In the genomic region with DNA sequence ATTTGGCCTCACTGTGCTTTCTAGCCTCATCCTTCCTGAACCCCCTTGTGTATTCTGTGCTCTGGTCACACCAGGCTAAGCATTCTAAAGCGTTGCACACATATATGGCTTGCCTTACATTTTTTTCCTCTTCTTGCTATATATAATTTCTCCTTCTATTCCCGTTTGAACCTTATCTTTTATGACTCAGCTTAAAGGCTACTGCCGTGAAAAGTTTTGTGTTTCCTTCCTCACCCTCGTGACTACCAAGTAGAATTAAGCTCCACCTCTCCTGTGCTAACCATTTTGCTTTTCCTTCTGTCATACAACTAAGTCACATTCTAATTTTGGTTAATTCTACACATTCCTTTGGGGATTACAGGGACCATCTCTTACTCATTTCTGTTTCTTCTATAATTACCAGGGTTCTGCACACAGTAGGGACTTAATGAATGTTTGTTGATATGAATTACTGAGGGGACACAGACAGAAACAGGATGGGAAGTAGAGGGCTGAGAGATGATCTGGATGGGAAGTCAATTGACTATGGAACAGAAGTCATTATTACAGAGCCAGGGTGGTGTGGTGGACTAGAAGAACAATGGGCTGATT, we compare ENCODE assay signal across 19 cellular contexts.
DNase-seq lines count a peak whose midpoint lies in the region; ATAC-seq and TF ChIP-seq lines count a peak whose summit lies in the region.
"Had no signal": no experiment of that assay in that cellular context is flagged by ENCODE, and none has a peak within 500 bp of the region (broad histone marks: within the 10 kb centered on the region; RNA-seq: fewer than 3 reads in every experiment).

No MANE protein-coding gene starts in this region.

- H3K4me3 ChIP-seq in fibroblast of the aortic adventitia (ENCODE audit: low read depth, low read length) = no peak overlapping the region
- H3K4me3 ChIP-seq: esophagus muscularis mucosa, left ventricle myocardium inferior, right lobe of liver, tibial artery had no signal

- intact Hi-C loops in activated T-helper 1 cell treated with anti-CD3 and anti-CD28 coated beads, Interleukin-12 subunit alpha, Interleukin-12 subunit beta, Interleukin-2, Interleukin-4 antibody, amounts not matched to agents 30 ng/mL and 10 ng/mL and 1 ng/mL, durations not matched to agents 14 hours and 24 hours and 36 hours (cut with micrococcal nuclease) = no loop called here

- no peak for DNase-seq in stimulated activated naive CD8-positive, alpha-beta T cell treated with anti-CD3 and anti-CD28 coated beads, Interleukin-15, amount 100 ng/mL, for 72 hours
- DNase-seq in activated T-helper 1 cell treated with anti-CD3 and anti-CD28 coated beads, Interleukin-12 subunit alpha, Interleukin-12 subunit beta, Interleukin-2, Interleukin-4 antibody, amounts not matched to agents 30 ng/mL and 10 ng/mL and 1 ng/mL, durations not matched to agents 14 hours and 24 hours and 36 hours (ENCODE audit: low spot score) = no peak
- DNase-seq in fibroblast of the aortic adventitia (ENCODE audit: low read depth) (peak; percentile 42), NCI-H146 treated with DMSO at 0.1 percent for 48 hours (lab: John Stamatoyannopoulos, UW; ENCODE audit: unreplicated experiment) (no peak), putamen (ENCODE audit: low spot score) (no peak), hepatic stellate cell (ENCODE audit: low spot score) (no peak), KG1 (lab: John Stamatoyannopoulos, UW) (no peak)
- DNase-seq: activated CD4-positive, alpha-beta T cell treated with anti-CD3 and anti-CD28 coated beads, Interleukin-2, amount 50 U/mL, for 48 hours; central memory CD4-positive, alpha-beta T cell; COR-L47; effector CD4-positive, alpha-beta T cell; HFFc6; left ventricle myocardium inferior; NCI-H2029 treated with DMSO at 0.1 percent for 48 hours; NCI-H524; right lobe of liver; tibial artery had no signal

- H3K36me3 Mint-ChIP-seq in stimulated activated naive CD8-positive, alpha-beta T cell treated with anti-CD3 and anti-CD28 coated beads, Interleukin-15, Interleukin-2, amounts not matched to agents 100 ng/mL and 50 ng/mL, for 24 hours (ENCODE audit: low read depth) = peaks cover 35% of the 10 kb centered on the region
- H3K36me3 Mint-ChIP-seq in activated T-helper 1 cell treated with anti-CD3 and anti-CD28 coated beads, Interleukin-12 subunit alpha, Interleukin-12 subunit beta, Interleukin-2, Interleukin-4 antibody, amounts not matched to agents 30 ng/mL and 10 ng/mL and 1 ng/mL, durations not matched to agents 14 hours and 24 hours and 36 hours (ENCODE audit: low read depth) = peaks cover 26% of the 10 kb centered on the region

- ATAC-seq in stimulated activated naive CD8-positive, alpha-beta T cell treated with anti-CD3 and anti-CD28 coated beads, Interleukin-15, amount 100 ng/mL, for 72 hours = no peak
- ATAC-seq: right lobe of liver had no signal

- H3K4me1 Mint-ChIP-seq in stimulated activated naive CD8-positive, alpha-beta T cell treated with anti-CD3 and anti-CD28 coated beads, Interleukin-15, Interleukin-2, amounts not matched to agents 100 ng/mL and 50 ng/mL, for 24 hours (ENCODE audit: low read depth) = peaks cover 34% of the 10 kb centered on the region
- peaks cover 18% of the 10 kb centered on the region for H3K4me1 Mint-ChIP-seq in stimulated activated naive CD8-positive, alpha-beta T cell treated with anti-CD3 and anti-CD28 coated beads, Interleukin-15, amount 100 ng/mL, for 72 hours
- peaks cover 14% of the 10 kb centered on the region for H3K4me1 Mint-ChIP-seq in activated T-helper 1 cell treated with anti-CD3 and anti-CD28 coated beads, Interleukin-12 subunit alpha, Interleukin-12 subunit beta, Interleukin-2, Interleukin-4 antibody, amounts not matched to agents 30 ng/mL and 10 ng/mL and 1 ng/mL, durations not matched to agents 14 hours and 24 hours and 36 hours (ENCODE audit: low read depth)

- no peak for TF ChIP-seq CTCF in fibroblast of the aortic adventitia (IDR thresholded peaks at IDR 0.05; ENCODE audit: insufficient read depth, low read length)

- H3K27me3 Mint-ChIP-seq in stimulated activated naive CD8-positive, alpha-beta T cell treated with anti-CD3 and anti-CD28 coated beads, Interleukin-15, Interleukin-2, amounts not matched to agents 100 ng/mL and 50 ng/mL, for 24 hours = no peaks in the 10 kb centered on the region
- H3K27me3 Mint-ChIP-seq in stimulated activated naive CD8-positive, alpha-beta T cell treated with anti-CD3 and anti-CD28 coated beads, Interleukin-15, amount 100 ng/mL, for 72 hours = no peaks in the 10 kb centered on the region
- no peaks in the 10 kb centered on the region for H3K27me3 Mint-ChIP-seq in activated T-helper 1 cell treated with anti-CD3 and anti-CD28 coated beads, Interleukin-12 subunit alpha, Interleukin-12 subunit beta, Interleukin-2, Interleukin-4 antibody, amounts not matched to agents 30 ng/mL and 10 ng/mL and 1 ng/mL, durations not matched to agents 14 hours and 24 hours and 36 hours (ENCODE audit: insufficient read depth)

- H3K4me3 Mint-ChIP-seq in stimulated activated naive CD8-positive, alpha-beta T cell treated with anti-CD3 and anti-CD28 coated beads, Interleukin-15, Interleukin-2, amounts not matched to agents 100 ng/mL and 50 ng/mL, for 24 hours = no peak overlapping the region
- no peak overlapping the region for H3K4me3 Mint-ChIP-seq in stimulated activated naive CD8-positive, alpha-beta T cell treated with anti-CD3 and anti-CD28 coated beads, Interleukin-15, amount 100 ng/mL, for 72 hours
- H3K4me3 Mint-ChIP-seq in activated T-helper 1 cell treated with anti-CD3 and anti-CD28 coated beads, Interleukin-12 subunit alpha, Interleukin-12 subunit beta, Interleukin-2, Interleukin-4 antibody, amounts not matched to agents 30 ng/mL and 10 ng/mL and 1 ng/mL, durations not matched to agents 14 hours and 24 hours and 36 hours = no peak overlapping the region
- H3K4me3 Mint-ChIP-seq: HFFc6 had no signal

- peak overlapping the region; percentile 49 for H3K27ac Mint-ChIP-seq in stimulated activated naive CD8-positive, alpha-beta T cell treated with anti-CD3 and anti-CD28 coated beads, Interleukin-15, Interleukin-2, amounts not matched to agents 100 ng/mL and 50 ng/mL, for 24 hours
- no peak overlapping the region for H3K27ac Mint-ChIP-seq in stimulated activated naive CD8-positive, alpha-beta T cell treated with anti-CD3 and anti-CD28 coated beads, Interleukin-15, amount 100 ng/mL, for 72 hours
- H3K27ac Mint-ChIP-seq in activated T-helper 1 cell treated with anti-CD3 and anti-CD28 coated beads, Interleukin-12 subunit alpha, Interleukin-12 subunit beta, Interleukin-2, Interleukin-4 antibody, amounts not matched to agents 30 ng/mL and 10 ng/mL and 1 ng/mL, durations not matched to agents 14 hours and 24 hours and 36 hours = peak overlapping the region; percentile 55
- H3K27ac Mint-ChIP-seq: HFFc6 had no signal

- no peaks in the 10 kb centered on the region for H3K9me3 Mint-ChIP-seq in stimulated activated naive CD8-positive, alpha-beta T cell treated with anti-CD3 and anti-CD28 coated beads, Interleukin-15, Interleukin-2, amounts not matched to agents 100 ng/mL and 50 ng/mL, for 24 hours
- no peaks in the 10 kb centered on the region for H3K9me3 Mint-ChIP-seq in stimulated activated naive CD8-positive, alpha-beta T cell treated with anti-CD3 and anti-CD28 coated beads, Interleukin-15, amount 100 ng/mL, for 72 hours
- H3K9me3 Mint-ChIP-seq in activated T-helper 1 cell treated with anti-CD3 and anti-CD28 coated beads, Interleukin-12 subunit alpha, Interleukin-12 subunit beta, Interleukin-2, Interleukin-4 antibody, amounts not matched to agents 30 ng/mL and 10 ng/mL and 1 ng/mL, durations not matched to agents 14 hours and 24 hours and 36 hours = no peaks in the 10 kb centered on the region
- H3K9me3 Mint-ChIP-seq: HFFc6 had no signal

Comparison
In these comparisons a context has a peak if more than half of its experiments do, and no peak if none do; other contexts are left out.
1. H3K27ac Mint-ChIP-seq: peak in stimulated activated naive CD8-positive, alpha-beta T cell treated with anti-CD3 and anti-CD28 coated beads, Interleukin-15, Interleukin-2, amounts not matched to agents 100 ng/mL and 50 ng/mL, for 24 hours (single experiment) and activated T-helper 1 cell treated with anti-CD3 and anti-CD28 coated beads, Interleukin-12 subunit alpha, Interleukin-12 subunit beta, Interleukin-2, Interleukin-4 antibody, amounts not matched to agents 30 ng/mL and 10 ng/mL and 1 ng/mL, durations not matched to agents 14 hours and 24 hours and 36 hours (single experiment); none in stimulated activated naive CD8-positive, alpha-beta T cell treated with anti-CD3 and anti-CD28 coated beads, Interleukin-15, amount 100 ng/mL, for 72 hours (0 of 2).